ENCODE assay signal across 8 cellular contexts in the genomic region with DNA sequence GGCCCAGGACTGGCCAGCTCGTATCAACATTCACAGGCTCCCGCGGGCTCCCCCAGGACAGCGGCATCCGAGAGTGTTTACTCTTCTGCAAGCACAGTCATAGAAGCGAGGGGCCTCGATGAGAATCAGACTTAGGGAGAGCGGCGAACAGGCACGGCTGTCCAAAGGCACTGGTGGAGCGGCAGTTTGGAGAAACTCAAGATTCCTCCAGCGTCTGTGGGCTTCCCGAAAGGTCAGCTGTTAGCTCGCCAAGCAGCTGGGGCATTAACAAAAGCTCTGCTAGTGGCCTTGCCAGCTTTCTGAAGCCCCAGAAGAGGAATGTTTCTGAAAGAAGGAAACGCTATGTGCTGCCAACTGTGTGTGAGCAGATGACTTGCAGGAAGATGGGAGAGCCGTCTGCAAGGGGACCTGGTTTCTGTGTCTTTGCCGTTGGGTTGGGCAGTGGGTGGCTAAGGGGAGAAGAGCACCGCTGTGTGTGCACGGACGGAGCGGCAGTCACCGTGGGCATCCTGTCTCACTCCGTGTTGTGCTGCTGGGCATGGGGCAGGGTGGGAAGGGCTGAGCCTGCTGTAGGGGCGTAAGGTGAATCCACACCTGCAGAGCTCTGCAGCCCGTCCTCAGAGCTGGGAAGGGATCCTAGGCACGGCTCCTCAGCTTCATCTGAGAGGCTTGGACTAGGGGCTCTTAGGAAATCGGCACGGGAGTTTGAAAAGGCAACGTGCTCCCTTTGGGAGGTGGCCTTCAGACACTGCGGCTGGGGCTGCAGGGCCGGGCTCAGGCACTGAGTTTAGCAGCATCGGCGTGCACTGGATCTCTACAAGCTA. TPM values are rescaled to one million over a fixed set of nuclear protein-coding genes. Genes with fewer than 3 reads are reported as not detected.
A peak's percentile ranks its signal among the peaks of the same experiment; 100 is the strongest.
DNase-seq lines count a peak whose midpoint lies in the region; ATAC-seq and TF ChIP-seq lines count a peak whose summit lies in the region.

No MANE protein-coding gene starts in this region.

- intact Hi-C loops in psoas muscle (cut with DNase I) = no loop called here

- H3K27ac Mint-ChIP-seq in activated T-helper 17 cell treated with anti-CD3 and anti-CD28 coated beads, Interleukin-2, amount 50 U/mL, for 72 hours = peak overlapping the region; percentile 54

- POLR2A ChIA-PET in AG04450 (lab: Yijun Ruan, JAX) = interaction anchor here (0.7 to 1.7 kb wide), 6 partner anchors 20 to 143 kb away, joined by 3 to 6 read pairs (median 3); no protein-coding TSS in a partner anchor
- POLR2A ChIA-PET in GM10248 (lab: Yijun Ruan, JAX) = no interaction called here

- H3K27ac ChIP-seq in AG04450 (ENCODE audit: low read depth, low read length) = peak overlapping the region; percentile 73
- H3K27ac ChIP-seq in psoas muscle = peak overlapping the region; percentile 50

- no peaks in the 10 kb centered on the region for H3K9me3 Mint-ChIP-seq in activated T-helper 17 cell treated with anti-CD3 and anti-CD28 coated beads, Interleukin-2, amount 50 U/mL, for 72 hours

- peak overlapping the region; percentile 54 for H3K9ac ChIP-seq in iPS-15b (ENCODE audit: low read depth, low read length)

- no peaks in the 10 kb centered on the region for H3K4me1 ChIP-seq in iPS-15b (ENCODE audit: control insufficient read depth, insufficient read depth, low read length)
- peaks cover 31% of the 10 kb centered on the region for H3K4me1 ChIP-seq in psoas muscle

- CTCF ChIA-PET in AG04450 (lab: Charles Lee) = interaction anchor here (1.6 to 5.8 kb wide), 2 partner anchors 20 to 31 kb away, joined by 3 to 25 read pairs; no protein-coding TSS in a partner anchor
- CTCF ChIA-PET in GM10248 (lab: Yijun Ruan, JAX) = interaction anchor here (0.9 to 2.5 kb wide), 8 partner anchors 10 to 59 kb away, joined by 3 to 7 read pairs (median 4); no protein-coding TSS in a partner anchor

- H3K36me3 Mint-ChIP-seq in activated T-helper 17 cell treated with anti-CD3 and anti-CD28 coated beads, Interleukin-2, amount 50 U/mL, for 72 hours (ENCODE audit: low read depth) = peaks cover 20% of the 10 kb centered on the region

- 51 to 71% (median 60%) methylated on average over 33 of the region's 33 CpGs for WGBS in psoas muscle, 3 donors

- no peaks in the 10 kb centered on the region for H3K4me1 Mint-ChIP-seq in activated T-helper 17 cell treated with anti-CD3 and anti-CD28 coated beads, Interleukin-2, amount 50 U/mL, for 72 hours

- H3K27me3 ChIP-seq in AG04450 (ENCODE audit: control insufficient read depth, insufficient read depth, low read length) (no peaks in the 10 kb centered on the region), iPS-15b (ENCODE audit: control insufficient read depth, insufficient read depth, low read length) (no peaks in the 10 kb centered on the region), psoas muscle (ENCODE audit: insufficient read depth in 3 of 3, low read length in 2 of 3) (no peaks in the 10 kb centered on the region)

- H3K9me3 ChIP-seq in AG04450 (ENCODE audit: control insufficient read depth, insufficient read depth, low read length) = peaks cover 22% of the 10 kb centered on the region
- no peaks in the 10 kb centered on the region for H3K9me3 ChIP-seq in iPS-15b (ENCODE audit: control insufficient read depth, insufficient read depth, low read length)
- no peaks in the 10 kb centered on the region for H3K9me3 ChIP-seq in psoas muscle

- H3K4me3 Mint-ChIP-seq in activated T-helper 17 cell treated with anti-CD3 and anti-CD28 coated beads, Interleukin-2, amount 50 U/mL, for 72 hours = no peak overlapping the region

- no peaks in the 10 kb centered on the region for H3K27me3 Mint-ChIP-seq in activated T-helper 17 cell treated with anti-CD3 and anti-CD28 coated beads, Interleukin-2, amount 50 U/mL, for 72 hours

- ATAC-seq in activated T-helper 17 cell treated with anti-CD3 and anti-CD28 coated beads, Interleukin-2, amount 50 U/mL, for 72 hours (replicated peaks) = no peak
- ATAC-seq in psoas muscle = peak in 3 of 4 donors; percentile 16 to 28 (median 19)
- ATAC-seq in HG02678 (IDR thresholded peaks at IDR 0.05; ENCODE audit: unreplicated experiment) = no peak

- DNase-seq in AG04450 (ENCODE audit: low read depth, low spot score) = no peak
- DNase-seq in psoas muscle = peak; percentile 48 to 73
- DNase-seq in GM10248 (ENCODE audit: extremely low spot score) = no peak
- no peak for DNase-seq in LoVo (ENCODE audit: low spot score)
- no peak for DNase-seq in 8988T

- H3K36me3 ChIP-seq in iPS-15b (ENCODE audit: control insufficient read depth, insufficient read depth, low read length) = peaks cover 25% of the 10 kb centered on the region
- peaks cover 0 to 18% of the 10 kb centered on the region in 2 donors for H3K36me3 ChIP-seq in psoas muscle (ENCODE audit: insufficient read depth in 1 of 2, low read depth in 1 of 2)

- H3K4me3 ChIP-seq in AG04450 (ENCODE audit: low read depth, low read length) (no peak overlapping the region), iPS-15b (ENCODE audit: low read depth, low read length) (no peak overlapping the region), psoas muscle (peak overlapping the region; percentile 18)

- no peak for TF ChIP-seq CTCF in AG04450 (IDR thresholded peaks at IDR 0.05; ENCODE audit: low read depth, low read length)
- no peak for TF ChIP-seq CTCF in psoas muscle (IDR thresholded peaks at IDR 0.05)
- TF ChIP-seq CTCF in GM10248 (IDR thresholded peaks at IDR 0.05; ENCODE audit: control extremely low read depth, extremely low read depth, low read depth, missing control alignments) = no peak

RNA-seq across cellular contexts. Expression of gene AMZ1, which starts 42.1 kb away (rescaled TPM):
- polyA plus RNA-seq in AG04450 (2011; rRNA removed) = 0.43 and 0.67 TPM in 2 replicates
- polyA minus RNA-seq in AG04450 (2011; rRNA and poly(A)+ RNA removed) = 0.78 and 1.1 TPM in 2 replicates
- total RNA-seq in activated T-helper 17 cell treated with anti-CD3 and anti-CD28 coated beads, Interleukin-2, amount 50 U/mL, for 72 hours = under 1 TPM in 1 of 2 donors, not detected in 1; 0.69 TPM
- not detected for total RNA-seq in psoas muscle
- polyA plus RNA-seq in psoas muscle = under 1 TPM in 1 of 3 donors, not detected in 2; 0.03 TPM

Comparison
In these comparisons a context has a peak if more than half of its experiments do, and no peak if none do; other contexts are left out.
1. DNase-seq: peak in psoas muscle (2 of 2); none in AG04450 (single experiment), GM10248 (single experiment), LoVo (single experiment) and 8988T (single experiment).
2. ATAC-seq: peak in psoas muscle (3 of 4); none in activated T-helper 17 cell treated with anti-CD3 and anti-CD28 coated beads, Interleukin-2, amount 50 U/mL, for 72 hours (single experiment) and HG02678 (single experiment).